36 cellular contexts compared by ENCODE assay signal in the genomic region with DNA sequence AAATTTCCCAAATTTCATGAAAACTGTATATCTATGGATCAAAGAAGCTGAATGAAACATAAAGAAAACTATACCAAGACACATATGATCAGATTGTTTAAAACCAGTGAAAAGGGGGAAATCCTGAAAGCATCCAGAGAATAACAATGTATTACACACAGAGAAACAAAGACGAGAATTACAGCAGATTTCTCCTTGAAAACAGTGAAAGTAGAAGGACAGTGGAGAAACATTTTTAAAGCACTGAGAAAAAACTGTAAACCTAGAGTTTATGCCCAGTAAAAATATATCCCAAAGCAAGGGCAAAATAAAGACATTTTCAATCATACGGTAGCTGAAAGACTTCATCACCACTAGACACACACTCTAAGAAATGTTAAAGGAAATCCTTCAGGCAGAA.
"Had no signal": no experiment of that assay in that cellular context is flagged by ENCODE, and none has a peak within 500 bp of the region (broad histone marks: within the 10 kb centered on the region; RNA-seq: fewer than 3 reads in every experiment).

No MANE protein-coding gene starts in this region.

- H3K27me3 Mint-ChIP-seq: activated CD4-positive, alpha-beta T cell treated with anti-CD3 and anti-CD28 coated beads, Interleukin-2, amount 10 ng/mL, durations not matched to agents 24 days and 14 days had no signal

- ATAC-seq: activated CD4-positive, alpha-beta T cell treated with anti-CD3 and anti-CD28 coated beads for 36 hours; activated CD8-positive, alpha-beta memory T cell treated with anti-CD3 and anti-CD28 coated beads, Interleukin-2, amount 10 ng/mL, durations not matched to agents 7 days and 5 days; activated CD8-positive, alpha-beta T cell treated with anti-CD3 and anti-CD28 coated beads, Interleukin-2, amount 10 ng/mL, durations not matched to agents 7 days and 5 days; activated naive CD8-positive, alpha-beta T cell treated with anti-CD3 and anti-CD28 coated beads, Interleukin-2, amount 50 U/mL, for 24 hours; gastroesophageal sphincter; heart right ventricle; T-helper 17 cell had no signal

- H3K4me3 ChIP-seq: adrenal gland, ascending aorta, breast epithelium, cardiac muscle cell, colonic mucosa, esophagus squamous epithelium, gastroesophageal sphincter, heart right ventricle had no signal

- H3K36me3 Mint-ChIP-seq: activated CD4-positive, alpha-beta memory T cell treated with anti-CD3 and anti-CD28 coated beads for 36 hours; activated CD8-positive, alpha-beta memory T cell treated with anti-CD3 and anti-CD28 coated beads, Interleukin-2, amount 10 ng/mL, durations not matched to agents 7 days and 5 days; activated naive CD4-positive, alpha-beta T cell treated with anti-CD3 and anti-CD28 coated beads, Interleukin-2, amount 50 U/mL, for 24 hours; activated naive CD8-positive, alpha-beta T cell treated with anti-CD3 and anti-CD28 coated beads for 36 hours; brain had no signal

- H3K27me3 ChIP-seq: adrenal gland, ascending aorta, breast epithelium, cardiac muscle cell, colonic mucosa, esophagus squamous epithelium, gastroesophageal sphincter, heart right ventricle had no signal

- H3K36me3 ChIP-seq: adrenal gland, ascending aorta, breast epithelium, cardiac muscle cell, colonic mucosa, esophagus squamous epithelium, gastroesophageal sphincter, heart right ventricle, WERI-Rb-1 had no signal

- H3K9me3 Mint-ChIP-seq: activated CD4-positive, alpha-beta T cell treated with anti-CD3 and anti-CD28 coated beads, Interleukin-2, amount 10 ng/mL, durations not matched to agents 24 days and 14 days; activated T-helper 1 cell treated with anti-CD3 and anti-CD28 coated beads, Interleukin-12 subunit alpha, Interleukin-12 subunit beta, Interleukin-2, Interleukin-4 antibody, amounts not matched to agents 30 ng/mL and 10 ng/mL and 1 ng/mL, durations not matched to agents 14 hours and 24 hours and 36 hours; activated T-helper 2 cell treated with anti-CD3 and anti-CD28 coated beads, Interferon-gamma antibody, Interleukin-2, Interleukin-4, amounts not matched to agents 10 μg/mL and 5 μg/mL and 100 μg/mL, durations not matched to agents 14 hours and 24 hours and 36 hours had no signal

- H3K4me1 Mint-ChIP-seq: activated CD4-positive, alpha-beta T cell treated with anti-CD3 and anti-CD28 coated beads for 36 hours; activated CD4-positive, alpha-beta T cell treated with anti-CD3 and anti-CD28 coated beads, Interleukin-2, amount 10 ng/mL, durations not matched to agents 24 days and 14 days; activated CD8-positive, alpha-beta memory T cell treated with anti-CD3 and anti-CD28 coated beads, Interleukin-2, amount 10 ng/mL, durations not matched to agents 7 days and 5 days; activated naive CD4-positive, alpha-beta T cell treated with anti-CD3 and anti-CD28 coated beads, Interleukin-2, amount 50 U/mL, for 24 hours; activated naive CD8-positive, alpha-beta T cell treated with anti-CD3 and anti-CD28 coated beads for 36 hours; activated naive CD8-positive, alpha-beta T cell treated with anti-CD3 and anti-CD28 coated beads, Interleukin-2, amount 50 U/mL, for 24 hours; T-helper 17 cell had no signal

- H3K4me1 ChIP-seq: adrenal gland, ascending aorta, breast epithelium, colonic mucosa, esophagus squamous epithelium, gastroesophageal sphincter had no signal

- H3K27ac ChIP-seq: adrenal gland, ascending aorta, breast epithelium, cardiac muscle cell, colonic mucosa, epithelial cell of prostate, esophagus squamous epithelium, gastroesophageal sphincter, heart right ventricle, WERI-Rb-1 had no signal

- DNase-seq: activated CD4-positive, alpha-beta memory T cell treated with anti-CD3 and anti-CD28 coated beads for 36 hours; activated CD4-positive, alpha-beta T cell treated with anti-CD3 and anti-CD28 coated beads for 36 hours; activated CD4-positive, alpha-beta T cell treated with anti-CD3 and anti-CD28 coated beads, Interleukin-2, amount 10 ng/mL, durations not matched to agents 24 days and 14 days; activated CD4-positive, CD25-positive, alpha-beta regulatory T cell; activated CD4-positive, CD25-positive, alpha-beta regulatory T cell treated with anti-CD3 and anti-CD28 coated beads, Interleukin-2, amount 50 U/mL, for 72 hours; activated CD8-positive, alpha-beta memory T cell treated with anti-CD3 and anti-CD28 coated beads, Interleukin-2, amount 10 ng/mL, durations not matched to agents 7 days and 5 days; activated CD8-positive, alpha-beta memory T cell treated with anti-CD3 and anti-CD28 coated beads, Interleukin-2, amount 50 U/mL, for 4 hours; activated CD8-positive, alpha-beta T cell treated with anti-CD3 and anti-CD28 coated beads, Interleukin-2, amount 10 ng/mL, durations not matched to agents 7 days and 5 days; activated effector memory CD4-positive, alpha-beta T cell treated with anti-CD3 and anti-CD28 coated beads, Interleukin-2, amount 50 U/mL, for 16 hours; activated naive CD4-positive, alpha-beta T cell treated with anti-CD3 and anti-CD28 coated beads for 36 hours; activated naive CD8-positive, alpha-beta T cell treated with anti-CD3 and anti-CD28 coated beads for 36 hours; activated naive CD8-positive, alpha-beta T cell treated with anti-CD3 and anti-CD28 coated beads, Interleukin-2, amount 50 U/mL, for 24 hours; activated T-cell treated with anti-CD3 and anti-CD28 coated beads, Interleukin-2, amount 50 U/mL, for 1 hour; activated T-cell treated with anti-CD3 and anti-CD28 coated beads, Interleukin-2, amount 50 U/mL, for 48 hours; adrenal gland; amygdala; central memory CD4-positive, alpha-beta T cell; cerebellar nuclear complex; colonic mucosa; effector CD8-positive, alpha-beta T cell; esophagus squamous epithelium; foreskin melanocyte; heart right ventricle; T-helper 17 cell; T1000; WERI-Rb-1 had no signal

- H3K9me3 ChIP-seq: adrenal gland, ascending aorta, colonic mucosa had no signal

- H3K4me3 Mint-ChIP-seq: activated CD4-positive, alpha-beta memory T cell treated with anti-CD3 and anti-CD28 coated beads for 36 hours; activated CD4-positive, alpha-beta T cell treated with anti-CD3 and anti-CD28 coated beads for 36 hours; activated CD4-positive, alpha-beta T cell treated with anti-CD3 and anti-CD28 coated beads, Interleukin-2, amount 10 ng/mL, durations not matched to agents 24 days and 14 days; activated CD8-positive, alpha-beta memory T cell treated with anti-CD3 and anti-CD28 coated beads, Interleukin-2, amount 10 ng/mL, durations not matched to agents 7 days and 5 days; activated CD8-positive, alpha-beta T cell treated with anti-CD3 and anti-CD28 coated beads, Interleukin-2, amount 10 ng/mL, durations not matched to agents 7 days and 5 days; activated naive CD4-positive, alpha-beta T cell treated with anti-CD3 and anti-CD28 coated beads for 36 hours; activated naive CD4-positive, alpha-beta T cell treated with anti-CD3 and anti-CD28 coated beads, Interleukin-2, amount 50 U/mL, for 24 hours; activated naive CD8-positive, alpha-beta T cell treated with anti-CD3 and anti-CD28 coated beads for 36 hours; activated naive CD8-positive, alpha-beta T cell treated with anti-CD3 and anti-CD28 coated beads, Interleukin-2, amount 50 U/mL, for 24 hours; activated T-helper 1 cell treated with anti-CD3 and anti-CD28 coated beads, Interleukin-12 subunit alpha, Interleukin-12 subunit beta, Interleukin-2, Interleukin-4 antibody, amounts not matched to agents 30 ng/mL and 10 ng/mL and 1 ng/mL, durations not matched to agents 14 hours and 24 hours and 36 hours; brain; T-helper 17 cell; T-helper 2 cell treated with Interferon-gamma antibody and Interleukin-4, amounts not matched to agents 5 μg/mL and 100 μg/mL, for 36 hours had no signal

- H3K27ac Mint-ChIP-seq: activated CD4-positive, alpha-beta memory T cell treated with anti-CD3 and anti-CD28 coated beads for 36 hours; activated CD4-positive, alpha-beta T cell treated with anti-CD3 and anti-CD28 coated beads for 36 hours; activated CD4-positive, alpha-beta T cell treated with anti-CD3 and anti-CD28 coated beads, Interleukin-2, amount 10 ng/mL, durations not matched to agents 24 days and 14 days; activated CD8-positive, alpha-beta memory T cell treated with anti-CD3 and anti-CD28 coated beads, Interleukin-2, amount 10 ng/mL, durations not matched to agents 7 days and 5 days; activated CD8-positive, alpha-beta T cell treated with anti-CD3 and anti-CD28 coated beads, Interleukin-2, amount 10 ng/mL, durations not matched to agents 7 days and 5 days; activated naive CD4-positive, alpha-beta T cell treated with anti-CD3 and anti-CD28 coated beads for 36 hours; activated naive CD4-positive, alpha-beta T cell treated with anti-CD3 and anti-CD28 coated beads, Interleukin-2, amount 50 U/mL, for 24 hours; activated naive CD8-positive, alpha-beta T cell treated with anti-CD3 and anti-CD28 coated beads for 36 hours; activated naive CD8-positive, alpha-beta T cell treated with anti-CD3 and anti-CD28 coated beads, Interleukin-2, amount 50 U/mL, for 24 hours; activated T-helper 1 cell treated with anti-CD3 and anti-CD28 coated beads, Interleukin-12 subunit alpha, Interleukin-12 subunit beta, Interleukin-2, Interleukin-4 antibody, amounts not matched to agents 30 ng/mL and 10 ng/mL and 1 ng/mL, durations not matched to agents 14 hours and 24 hours and 36 hours; activated T-helper 2 cell treated with anti-CD3 and anti-CD28 coated beads, Interferon-gamma antibody, Interleukin-2, Interleukin-4, amounts not matched to agents 10 μg/mL and 5 μg/mL and 100 μg/mL, durations not matched to agents 14 hours and 24 hours and 36 hours; T-helper 17 cell; T-helper 2 cell treated with Interferon-gamma antibody and Interleukin-4, amounts not matched to agents 5 μg/mL and 100 μg/mL, for 36 hours had no signal
